In the genomic region with DNA sequence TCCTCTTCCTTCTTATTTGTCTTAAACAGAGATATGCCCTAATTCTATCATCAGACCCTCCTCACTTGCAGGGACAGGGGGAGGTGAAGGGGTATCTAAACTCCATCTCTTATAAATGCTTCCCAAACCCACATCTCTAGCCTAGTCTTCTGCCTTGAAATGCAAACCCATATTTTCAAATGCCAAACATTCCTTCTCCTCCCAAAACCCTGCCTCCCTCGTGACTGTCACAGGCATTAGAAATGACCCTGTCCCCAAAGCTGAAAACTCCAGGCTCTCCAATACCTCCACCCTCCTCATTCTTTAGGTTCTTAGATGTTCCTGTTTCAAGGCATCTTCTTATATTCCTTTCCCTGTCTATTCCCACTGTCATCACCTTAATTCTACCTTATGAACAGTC, we compare ENCODE assay signal across 1 cellular context.
TF ChIP-seq lines count a peak whose summit lies in the region.

No MANE protein-coding gene starts in this region.

TF ChIP-seq in H1, 55 proteins besides CTCF, POLR2A, EP300 and RAD21:
- no peak for TF ChIP-seq CBX8 (IDR thresholded peaks at IDR 0.05; ENCODE audit: borderline replicate concordance, low read depth, low read length)
- TF ChIP-seq TEAD4 (IDR thresholded peaks at IDR 0.05; ENCODE audit: low read depth, low read length): 0 out of 2 replicates have a peak, but pooled peaks have one; percentile 20
